In genomic region chr4:148926861-148927260, GRCh38 we compare ENCODE assay signal across 12 cellular contexts.
A peak's percentile ranks its signal among the peaks of the same experiment; 100 is the strongest.
DNase-seq lines count a peak whose midpoint lies in the region; ATAC-seq and TF ChIP-seq lines count a peak whose summit lies in the region.
"Had no signal": no experiment of that assay in that cellular context is flagged by ENCODE, and none has a peak within 500 bp of the region (broad histone marks: within the 10 kb centered on the region; RNA-seq: fewer than 3 reads in every experiment).

No MANE protein-coding gene starts in this region.

- H3K4me3 Mint-ChIP-seq in brain: peak overlapping the region in 1 of 5 experiments; percentile 32
- H3K4me3 Mint-ChIP-seq in activated CD4-positive, alpha-beta T cell treated with anti-CD3 and anti-CD28 coated beads, Interleukin-2, amount 10 ng/mL, durations not matched to agents 24 days and 14 days: no peak overlapping the region
- H3K4me3 Mint-ChIP-seq: type B pancreatic cell had no signal

- no peak for TF ChIP-seq CTCF in brain (conservative IDR thresholded peaks at IDR 0.05)
- TF ChIP-seq CTCF in kidney epithelial cell (IDR thresholded peaks at IDR 0.05; ENCODE audit: insufficient read depth, low read length, poor library complexity, severe bottlenecking): no peak

- no peaks in the 10 kb centered on the region for H3K27me3 ChIP-seq in kidney epithelial cell (ENCODE audit: control insufficient read depth, insufficient read depth, low read length)
- H3K27me3 ChIP-seq: BLaER1 had no signal

- H3K27ac Mint-ChIP-seq in brain: peak overlapping the region in 3 of 5 experiments; percentile 24 to 65 (median 55)
- H3K27ac Mint-ChIP-seq in activated CD4-positive, alpha-beta T cell treated with anti-CD3 and anti-CD28 coated beads, Interleukin-2, amount 10 ng/mL, durations not matched to agents 24 days and 14 days: no peak overlapping the region
- H3K27ac Mint-ChIP-seq: type B pancreatic cell had no signal

- ATAC-seq in GM21619 (IDR thresholded peaks at IDR 0.05; ENCODE audit: unreplicated experiment) (no peak), GM21447 (IDR thresholded peaks at IDR 0.05; ENCODE audit: unreplicated experiment) (no peak)
- ATAC-seq: sciatic nerve had no signal

- H3K4me1 Mint-ChIP-seq in brain: peaks cover 6% of the 10 kb centered on the region
- no peaks in the 10 kb centered on the region for H3K4me1 Mint-ChIP-seq in activated CD4-positive, alpha-beta T cell treated with anti-CD3 and anti-CD28 coated beads, Interleukin-2, amount 10 ng/mL, durations not matched to agents 24 days and 14 days

- H3K27me3 Mint-ChIP-seq in brain: peaks cover 15% of the 10 kb centered on the region
- H3K27me3 Mint-ChIP-seq in activated CD4-positive, alpha-beta T cell treated with anti-CD3 and anti-CD28 coated beads, Interleukin-2, amount 10 ng/mL, durations not matched to agents 24 days and 14 days: no peaks in the 10 kb centered on the region

- intact Hi-C loops in activated CD4-positive, alpha-beta T cell treated with anti-CD3 and anti-CD28 coated beads, Interleukin-2, amount 10 ng/mL, durations not matched to agents 24 days and 14 days (cut with micrococcal nuclease): no loop called here

- H3K36me3 ChIP-seq in kidney epithelial cell (ENCODE audit: control insufficient read depth, insufficient read depth, low read length): no peaks in the 10 kb centered on the region
- H3K36me3 ChIP-seq: BLaER1 had no signal

- peaks cover 7 to 35% (median 25%) of the 10 kb centered on the region in 5 experiments for H3K9me3 Mint-ChIP-seq in brain
- peaks cover 6% of the 10 kb centered on the region for H3K9me3 Mint-ChIP-seq in activated CD4-positive, alpha-beta T cell treated with anti-CD3 and anti-CD28 coated beads, Interleukin-2, amount 10 ng/mL, durations not matched to agents 24 days and 14 days

- DNase-seq in AG08396 (ENCODE audit: low spot score) (peak; percentile 22), NCI-H1105 (lab: John Stamatoyannopoulos, UW) (peak; percentile 3), kidney epithelial cell (ENCODE audit: low read depth) (peak; percentile 43), SHP77 treated with DMSO at 0.1 percent for 48 hours (lab: John Stamatoyannopoulos, UW) (no peak)
- no peak for DNase-seq in activated CD4-positive, alpha-beta T cell treated with anti-CD3 and anti-CD28 coated beads, Interleukin-2, amount 10 ng/mL, durations not matched to agents 24 days and 14 days
- DNase-seq: NCI-H1930 had no signal

- H3K4me3 ChIP-seq in kidney epithelial cell (ENCODE audit: low read depth, low read length): no peak overlapping the region
- H3K4me3 ChIP-seq: BLaER1 had no signal

- H3K36me3 Mint-ChIP-seq in brain: no peaks in the 10 kb centered on the region
- H3K36me3 Mint-ChIP-seq in activated CD4-positive, alpha-beta T cell treated with anti-CD3 and anti-CD28 coated beads, Interleukin-2, amount 10 ng/mL, durations not matched to agents 24 days and 14 days (ENCODE audit: low read depth): no peaks in the 10 kb centered on the region
- H3K36me3 Mint-ChIP-seq: type B pancreatic cell had no signal

Comparison
In these comparisons a context has a peak if more than half of its experiments do, and no peak if none do; other contexts are left out.
1. DNase-seq: peak in AG08396 (single experiment), NCI-H1105 (single experiment) and kidney epithelial cell (single experiment); none in SHP77 treated with DMSO at 0.1 percent for 48 hours (single experiment) and activated CD4-positive, alpha-beta T cell treated with anti-CD3 and anti-CD28 coated beads, Interleukin-2, amount 10 ng/mL, durations not matched to agents 24 days and 14 days (single experiment).